24 cellular contexts compared by ENCODE assay signal in genomic region chr11:45109400-45109799, GRCh38.
"Had no signal": no experiment of that assay in that cellular context is flagged by ENCODE, and none has a peak within 500 bp of the region (broad histone marks: within the 10 kb centered on the region; RNA-seq: fewer than 3 reads in every experiment).

No MANE protein-coding gene starts in this region.

- H3K9me3 Mint-ChIP-seq: memory B cell; natural killer cell treated with Interleukin-12 subunit alpha and Interleukin-12 subunit beta and Interleukin-15 and Interleukin-18, amount 100 ng/mL, for 72 hours; stimulated activated naive CD8-positive, alpha-beta T cell treated with anti-CD3 and anti-CD28 coated beads, Interleukin-15, amount 100 ng/mL, for 72 hours had no signal

- H3K27ac ChIP-seq: left ventricle myocardium inferior, pancreas, prostate gland, skin epidermis, tibial nerve, upper lobe of left lung, vagina had no signal

- H3K4me3 Mint-ChIP-seq: memory B cell; naive thymus-derived CD4-positive, alpha-beta T cell; natural killer cell treated with Interleukin-12 subunit alpha and Interleukin-12 subunit beta and Interleukin-15 and Interleukin-18, amount 100 ng/mL, for 72 hours; stimulated activated naive CD8-positive, alpha-beta T cell treated with anti-CD3 and anti-CD28 coated beads, Interleukin-15, amount 100 ng/mL, for 72 hours had no signal

- H3K4me3 ChIP-seq: left ventricle myocardium inferior, lung, mucosa of descending colon, pancreas, prostate gland, skin epidermis, tibial nerve, upper lobe of left lung, vagina had no signal

- H3K27ac Mint-ChIP-seq: memory B cell; naive thymus-derived CD4-positive, alpha-beta T cell; natural killer cell treated with Interleukin-12 subunit alpha and Interleukin-12 subunit beta and Interleukin-15 and Interleukin-18, amount 100 ng/mL, for 72 hours had no signal

- H3K36me3 Mint-ChIP-seq: memory B cell had no signal

- H3K36me3 ChIP-seq: left ventricle myocardium inferior, pancreas, prostate gland, tibial nerve, upper lobe of left lung, vagina had no signal

- H3K9me3 ChIP-seq: left ventricle myocardium inferior, mucosa of descending colon, pancreas, prostate gland, tibial nerve, upper lobe of left lung, vagina had no signal

- H3K27me3 ChIP-seq: upper lobe of left lung, vagina had no signal

- ATAC-seq: mucosa of descending colon; naive thymus-derived CD4-positive, alpha-beta T cell; natural killer cell treated with Interleukin-12 subunit alpha and Interleukin-12 subunit beta and Interleukin-15 and Interleukin-18, amount 100 ng/mL, for 72 hours; pancreas; right cardiac atrium; sciatic nerve; stimulated activated naive CD8-positive, alpha-beta T cell treated with anti-CD3 and anti-CD28 coated beads, Interleukin-15, amount 100 ng/mL, for 72 hours had no signal

- H3K4me1 ChIP-seq: pancreas, prostate gland, upper lobe of left lung, vagina had no signal

- DNase-seq: left ventricle myocardium inferior; midbrain; mucosa of descending colon; naive thymus-derived CD4-positive, alpha-beta T cell; nucleus accumbens; pancreas; retina; right cardiac atrium; stimulated activated CD4-positive, alpha-beta T cell treated with anti-CD3 and anti-CD28 coated beads, Interleukin-12 subunit alpha, Interleukin-12 subunit beta, amount 100 ng/mL, for 4 hours; stimulated activated CD4-positive, alpha-beta T cell treated with anti-CD3 and anti-CD28 coated beads, Interleukin-15, amount 100 ng/mL, for 24 hours; stimulated activated CD4-positive, alpha-beta T cell treated with anti-CD3 and anti-CD28 coated beads, Interleukin-2, amount 100 ng/mL, for 24 hours; stimulated activated CD4-positive, alpha-beta T cell treated with anti-CD3 and anti-CD28 coated beads, Interleukin-4, amount 100 ng/mL, for 1 hour; stimulated activated naive CD4-positive, alpha-beta T cell treated with Interleukin-2 at 50 U/mL for 16 hours; stimulated activated naive CD8-positive, alpha-beta T cell treated with anti-CD3 and anti-CD28 coated beads, Interleukin-15, amount 100 ng/mL, for 72 hours; substantia nigra; upper lobe of left lung had no signal

- H3K4me1 Mint-ChIP-seq: naive thymus-derived CD4-positive, alpha-beta T cell; stimulated activated naive CD8-positive, alpha-beta T cell treated with anti-CD3 and anti-CD28 coated beads, Interleukin-15, amount 100 ng/mL, for 72 hours had no signal
